In the genomic region with DNA sequence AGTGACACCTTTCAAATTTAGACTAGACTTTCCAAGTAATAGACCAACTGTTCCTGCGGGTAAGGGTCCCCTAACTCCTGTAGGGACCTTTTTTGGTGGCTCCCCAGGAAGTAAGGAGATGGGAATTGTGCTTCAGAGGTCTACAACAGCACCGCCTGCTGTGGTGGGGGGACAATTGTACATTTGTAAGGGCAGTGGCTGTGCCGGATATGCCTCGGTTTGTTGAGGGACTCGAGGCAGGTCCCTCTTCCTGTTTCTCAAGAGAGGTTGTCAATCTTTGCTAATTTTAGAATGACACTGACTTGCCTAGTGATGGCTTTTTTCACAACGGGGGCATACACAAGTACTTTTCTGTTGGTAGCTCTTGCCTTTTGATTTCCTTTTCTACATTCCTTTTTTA, we compare ENCODE assay signal across 10 cellular contexts. TPM values are rescaled to one million over a fixed set of nuclear protein-coding genes. Genes with fewer than 3 reads are reported as not detected.
DNase-seq lines count a peak whose midpoint lies in the region; ATAC-seq and TF ChIP-seq lines count a peak whose summit lies in the region.
"Had no signal": no experiment of that assay in that cellular context is flagged by ENCODE, and none has a peak within 500 bp of the region (broad histone marks: within the 10 kb centered on the region; RNA-seq: fewer than 3 reads in every experiment).

No MANE protein-coding gene starts in this region.

- H3K27ac Mint-ChIP-seq in natural killer cell, result peak overlapping the region; percentile 73 to 87
- H3K27ac Mint-ChIP-seq in T-helper 2 cell treated with Interferon-gamma antibody and Interleukin-4, amounts not matched to agents 5 μg/mL and 100 μg/mL, for 36 hours, result no peak overlapping the region

- ATAC-seq in GM18502 (IDR thresholded peaks at IDR 0.05; ENCODE audit: poor library complexity, unreplicated experiment) (peak; percentile 69), HG02642 (IDR thresholded peaks at IDR 0.05; ENCODE audit: poor library complexity, unreplicated experiment) (peak; percentile 57), natural killer cell (peak; percentile 39 to 78 (median 72)), HG02981 (IDR thresholded peaks at IDR 0.05; ENCODE audit: unreplicated experiment) (no peak)

- peak overlapping the region; percentile 81 for H3K4me3 Mint-ChIP-seq in natural killer cell
- H3K4me3 Mint-ChIP-seq in T-helper 2 cell treated with Interferon-gamma antibody and Interleukin-4, amounts not matched to agents 5 μg/mL and 100 μg/mL, for 36 hours, result no peak overlapping the region

- peaks cover 6 to 18% of the 10 kb centered on the region in 2 donors for H3K27me3 Mint-ChIP-seq in natural killer cell (ENCODE audit: low read depth in 2 of 2)
- H3K27me3 Mint-ChIP-seq in T-helper 2 cell treated with Interferon-gamma antibody and Interleukin-4, amounts not matched to agents 5 μg/mL and 100 μg/mL, for 36 hours (ENCODE audit: low read depth), result peaks cover 27% of the 10 kb centered on the region

- H3K36me3 Mint-ChIP-seq in natural killer cell, result no peaks in the 10 kb centered on the region
- no peaks in the 10 kb centered on the region for H3K36me3 Mint-ChIP-seq in T-helper 2 cell treated with Interferon-gamma antibody and Interleukin-4, amounts not matched to agents 5 μg/mL and 100 μg/mL, for 36 hours (ENCODE audit: low read depth)

- intact Hi-C loops in natural killer cell (cut with micrococcal nuclease), result no loop called here

- TF ChIP-seq CTCF in natural killer cell (IDR thresholded peaks at IDR 0.05), result no peak

- H3K9me3 Mint-ChIP-seq in natural killer cell, result no peaks in the 10 kb centered on the region
- H3K9me3 Mint-ChIP-seq in T-helper 2 cell treated with Interferon-gamma antibody and Interleukin-4, amounts not matched to agents 5 μg/mL and 100 μg/mL, for 36 hours, result no peaks in the 10 kb centered on the region

- in situ Hi-C loops in G401 (cut with HindIII; ENCODE audit: low sequenced_read_pairs), result no loop called here

- peaks cover 14 to 16% of the 10 kb centered on the region in 2 donors for H3K4me1 Mint-ChIP-seq in natural killer cell
- peaks cover 14% of the 10 kb centered on the region for H3K4me1 Mint-ChIP-seq in T-helper 2 cell treated with Interferon-gamma antibody and Interleukin-4, amounts not matched to agents 5 μg/mL and 100 μg/mL, for 36 hours (ENCODE audit: low read depth)

- DNase-seq in RPMI8226, result peak; percentile 7
- no peak for DNase-seq in natural killer cell
- no peak for DNase-seq in G401 (ENCODE audit: low spot score)
- no peak for DNase-seq in SHP77 (lab: John Stamatoyannopoulos, UW)
- DNase-seq in T-helper 2 cell treated with Interferon-gamma antibody and Interleukin-4, amounts not matched to agents 5 μg/mL and 100 μg/mL, for 36 hours (ENCODE audit: low spot score), result no peak
- DNase-seq: Caco-2, NCI-H146 had no signal

RNA-seq across cellular contexts. Expression of a gene that starts 15.5 kb away (rescaled TPM):
- 10 to 100 TPM; 42.2 to 50.5 (median 49.8) TPM for total RNA-seq in natural killer cell
- 13.7 and 25.9 TPM in 2 replicates for total RNA-seq in G401 (2014; rRNA removed; shearing (Covaris generic))

RNA-seq across cellular contexts. Expression of a gene that starts 15.9 kb away (rescaled TPM):
- total RNA-seq in natural killer cell, result 1 to 10 TPM; 7.3 to 9.6 (median 9.5) TPM
- 36.6 and 40.8 TPM in 2 replicates for total RNA-seq in G401 (2014; rRNA removed; shearing (Covaris generic))
